Comparison of ENCODE assay signal across 1 cellular context in the genomic region with DNA sequence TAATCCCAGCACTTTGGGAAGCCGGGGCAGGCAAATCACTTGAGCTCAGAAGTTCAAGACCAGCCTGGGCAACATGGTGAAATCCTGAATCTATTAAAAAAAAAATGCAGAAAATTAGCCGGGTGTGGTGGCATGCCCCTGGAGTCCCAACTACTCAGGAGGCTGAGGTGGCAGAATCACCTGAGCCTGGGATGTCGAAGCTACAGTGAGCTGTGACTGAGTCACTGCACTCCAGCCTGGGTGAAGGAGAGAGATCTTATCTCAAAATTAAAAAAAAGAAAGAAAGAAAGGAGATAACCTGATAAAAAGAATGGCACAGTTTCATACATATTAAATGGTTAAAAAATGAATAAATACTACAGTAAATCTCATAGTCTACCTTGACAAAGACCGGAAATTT.
A peak's percentile ranks its signal among the peaks of the same experiment; 100 is the strongest.
TF ChIP-seq lines count a peak whose summit lies in the region.

No MANE protein-coding gene starts in this region.

TF ChIP-seq in endothelial cell of umbilical vein, 7 proteins besides CTCF, POLR2A, EP300 and RAD21 (continued from another document):
- TF ChIP-seq GATA2 (IDR thresholded peaks at IDR 0.05; ENCODE audit: insufficient read depth, insufficient read length, low read depth, low read length), result peak; percentile 42
